ENCODE assay signal across 12 cellular contexts in genomic region chr15:41013698-41014414, GRCh38.
DNase-seq lines count a peak whose midpoint lies in the region; ATAC-seq, FAIRE-seq and TF ChIP-seq lines count a peak whose summit lies in the region.
"Had no signal": no experiment of that assay in that cellular context is flagged by ENCODE, and none has a peak within 500 bp of the region (broad histone marks: within the 10 kb centered on the region; RNA-seq: fewer than 3 reads in every experiment).

No MANE protein-coding gene starts in this region.

- H3K9me3 ChIP-seq in K562 (replicated peaks; ENCODE audit: control insufficient read depth, insufficient read depth, low read depth, low read length) (no peaks in the 10 kb centered on the region), smooth muscle cell (replicated peaks; ENCODE audit: low read depth) (no peaks in the 10 kb centered on the region)
- H3K9me3 ChIP-seq: heart left ventricle had no signal

- peak; percentile 45 for ATAC-seq in GM18505 (IDR thresholded peaks at IDR 0.05; ENCODE audit: unreplicated experiment)
- ATAC-seq in K562: no peak
- ATAC-seq: heart left ventricle, sciatic nerve had no signal

- POLR2A ChIA-PET in K562 (lab: Yijun Ruan, JAX): interaction anchor here (0.6 to 0.7 kb wide), 2 partner anchors 58 to 455 kb away, joined by 3 to 4 read pairs; no protein-coding TSS in a partner anchor

- no peak for TF ChIP-seq EP300 in K562 (IDR thresholded peaks at IDR 0.05; ENCODE audit: low read length)

- H3K79me2 ChIP-seq in K562 (ENCODE audit: control insufficient read depth, insufficient read depth, low read length): no peaks in the 10 kb centered on the region
- no peaks in the 10 kb centered on the region for H3K79me2 ChIP-seq in smooth muscle cell (ENCODE audit: low read depth)

- intact Hi-C loops in K562 (cut with micrococcal nuclease): no loop called here
- intact Hi-C loops in lower leg skin (cut with DNase I; ENCODE audit: low total_unique reads): loop anchor here (10.0 kb wide), 1 partner anchor 79 kb away; no protein-coding TSS in a partner anchor

- no TSS peak for BruUV-seq in K562 (replicated peaks; lab: Mats Ljungman, UMichigan)

- no peaks in the 10 kb centered on the region for H3F3A ChIP-seq in smooth muscle cell (ENCODE audit: low read depth)

- H3K27me3 ChIP-seq in HL-60 (ENCODE audit: insufficient read depth, poor library complexity, severe bottlenecking) (no peaks in the 10 kb centered on the region), K562 (ENCODE audit: control insufficient read depth in 2 of 2, insufficient read depth in 2 of 2, low read length in 2 of 2) (no peaks in the 10 kb centered on the region), smooth muscle cell (ENCODE audit: low read depth) (no peaks in the 10 kb centered on the region), brain microvascular endothelial cell (replicated peaks) (no peaks in the 10 kb centered on the region)
- H3K27me3 ChIP-seq: heart left ventricle had no signal

- H3K4me1 ChIP-seq in K562 (replicated peaks in 1 of 2; ENCODE audit: control insufficient read depth in 2 of 2, insufficient read depth in 2 of 2, low read length in 2 of 2): no peaks in the 10 kb centered on the region
- H3K4me1 ChIP-seq in smooth muscle cell (ENCODE audit: low read depth): no peaks in the 10 kb centered on the region

- TF ChIP-seq RAD21 in K562 (CRISPR knock-in tag; conservative IDR thresholded peaks at IDR 0.05 in 1 of 2, IDR thresholded peaks at IDR 0.05 in 1 of 2): no peak

- H3K27ac ChIP-seq in HL-60 (replicated peaks): peak overlapping the region; percentile 46
- no peak overlapping the region for H3K27ac ChIP-seq in K562 (ENCODE audit: extremely low read depth, low read depth, low read length)
- H3K27ac ChIP-seq in smooth muscle cell (ENCODE audit: low read depth): peak overlapping the region; percentile 44
- H3K27ac ChIP-seq in brain microvascular endothelial cell: no peak overlapping the region

- H3K9ac ChIP-seq in K562 (ENCODE audit: insufficient read depth in 1 of 2, low read depth in 2 of 2, low read length in 2 of 2) (no peak overlapping the region), smooth muscle cell (ENCODE audit: low read depth) (no peak overlapping the region)

- in situ Hi-C loops in K562 (cut with MboI) (no loop called here), brain microvascular endothelial cell (cut with HindIII; ENCODE audit: low pct_ligation_motif_present, low sequenced_read_pairs) (loop anchor here (25.0 kb wide), 1 partner anchor 102 kb away; no protein-coding TSS in a partner anchor)

- TF ChIP-seq POLR2A in GM18505 (IDR thresholded peaks at IDR 0.05; ENCODE audit: borderline replicate concordance, extremely low read depth, insufficient read depth, insufficient read length): no peak
- TF ChIP-seq POLR2A in K562 (conservative IDR thresholded peaks at IDR 0.05): no peak
- TF ChIP-seq POLR2A in lower leg skin (IDR thresholded peaks at IDR 0.05): no peak

- H3K4me3 ChIP-seq in HL-60 (replicated peaks; ENCODE audit: insufficient read depth, low read length) (no peak overlapping the region), K562 (no peak overlapping the region), smooth muscle cell (no peak overlapping the region), lower leg skin (ENCODE audit: low read depth, poor library complexity, severe bottlenecking) (no peak overlapping the region), brain microvascular endothelial cell (ENCODE audit: low read depth, low read length) (no peak overlapping the region)
- H3K4me3 ChIP-seq: heart left ventricle had no signal

- H3K36me3 ChIP-seq in K562 (ENCODE audit: control insufficient read depth, insufficient read depth, low read length) (peaks cover 83% of the 10 kb centered on the region), smooth muscle cell (ENCODE audit: low read depth) (peaks cover 3% of the 10 kb centered on the region), brain microvascular endothelial cell (replicated peaks) (peaks cover 28% of the 10 kb centered on the region)

- no peaks in the 10 kb centered on the region for H4K20me1 ChIP-seq in K562 (replicated peaks; ENCODE audit: control insufficient read depth, insufficient read depth, low read length)
- peaks cover 25% of the 10 kb centered on the region for H4K20me1 ChIP-seq in smooth muscle cell (ENCODE audit: low read depth)

- H3K4me2 ChIP-seq in K562 (ENCODE audit: insufficient read depth, low read length) (no peak overlapping the region), smooth muscle cell (no peak overlapping the region)

- no peak for FAIRE-seq in K562 (lab: Jason Lieb, UNC)

- no peak overlapping the region for H2AFZ ChIP-seq in K562 (ENCODE audit: low read depth, low read length)
- no peak overlapping the region for H2AFZ ChIP-seq in smooth muscle cell (ENCODE audit: low read depth)

- DNase-seq in HL-60 (ENCODE audit: low read depth in 1 of 2, low spot score in 1 of 2) (peak; percentile 41 to 68), K562 (ENCODE audit: extremely low read depth in 1 of 4, low spot score in 3 of 4) (no peak), smooth muscle cell (lab: John Stamatoyannopoulos, UW; ENCODE audit: unreplicated experiment) (no peak), NCI-H526 (lab: John Stamatoyannopoulos, UW) (no peak), lower leg skin (ENCODE audit: low spot score in 2 of 2) (no peak), brain microvascular endothelial cell (no peak)
- DNase-seq: activated CD4-positive, alpha-beta memory T cell treated with anti-CD3 and anti-CD28 coated beads, Interleukin-2, amount 10 ng/mL, durations not matched to agents 7 days and 5 days; activated naive CD4-positive, alpha-beta T cell treated with anti-CD3 and anti-CD28 coated beads, Interleukin-2, amount 10 ng/mL, durations not matched to agents 7 days and 5 days; heart left ventricle; NCI-H774 had no signal

- CTCF ChIA-PET in K562 (lab: Yijun Ruan, JAX; ENCODE audit: low intra/inter-chr PET ratio): no interaction called here

- no peaks in the 10 kb centered on the region for H3K9me1 ChIP-seq in K562 (ENCODE audit: control insufficient read depth, insufficient read depth, low read length)

- TF ChIP-seq CTCF in HL-60 (IDR thresholded peaks at IDR 0.05; ENCODE audit: insufficient read depth, low read length): no peak
- no peak for TF ChIP-seq CTCF in K562 (IDR thresholded peaks at IDR 0.05 in 2 of 3, conservative IDR thresholded peaks at IDR 0.05 in 1 of 3; ENCODE audit: insufficient read depth in 2 of 3, low read depth in 1 of 3, low read length in 3 of 3)
- no peak for TF ChIP-seq CTCF in smooth muscle cell (IDR thresholded peaks at IDR 0.05; ENCODE audit: borderline replicate concordance, insufficient read depth, poor library complexity, severe bottlenecking)
- no peak for TF ChIP-seq CTCF in lower leg skin (IDR thresholded peaks at IDR 0.05)
- TF ChIP-seq CTCF in brain microvascular endothelial cell (IDR thresholded peaks at IDR 0.05; ENCODE audit: low read depth, low read length, missing control alignments): no peak

- 85% methylated on average over 3 of the region's 3 CpGs for WGBS in K562 (ENCODE audit: insufficient coverage, low coverage, missing lambda C conversion rate)
- 96% methylated on average over 3 of the region's 3 CpGs for WGBS in smooth muscle cell (ENCODE audit: low lambda C conversion rate)
- WGBS in lower leg skin, 2 donors: 75 to 79% methylated on average over 3 of the region's 3 CpGs

TF ChIP-seq in K562, 482 proteins besides CTCF, POLR2A, EP300 and RAD21:
- TF ChIP-seq CEBPB (tag; IDR thresholded peaks at IDR 0.05) (peak; percentile 42; the same call in 1 of the 2 replicates), E2F6 (IDR thresholded peaks at IDR 0.05; ENCODE audit: borderline replicate concordance in 1 of 2, extremely low read depth in 1 of 2, insufficient read depth in 1 of 2, insufficient read length in 1 of 2, low read depth in 1 of 2, low read length in 1 of 2, poor library complexity in 1 of 2, severe bottlenecking in 1 of 2) (no peak)

Comparison
In these comparisons a context has a peak if more than half of its experiments do, and no peak if none do; other contexts are left out.
1. DNase-seq: peak in HL-60 (2 of 2); none in K562 (0 of 4), smooth muscle cell (single experiment), NCI-H526 (0 of 2), lower leg skin (0 of 2) and brain microvascular endothelial cell (single experiment).
2. H3K27ac ChIP-seq: peak in HL-60 (single experiment) and smooth muscle cell (single experiment); none in K562 (single experiment) and brain microvascular endothelial cell (single experiment).